ENCODE assay signal across 13 cellular contexts in the genomic region with DNA sequence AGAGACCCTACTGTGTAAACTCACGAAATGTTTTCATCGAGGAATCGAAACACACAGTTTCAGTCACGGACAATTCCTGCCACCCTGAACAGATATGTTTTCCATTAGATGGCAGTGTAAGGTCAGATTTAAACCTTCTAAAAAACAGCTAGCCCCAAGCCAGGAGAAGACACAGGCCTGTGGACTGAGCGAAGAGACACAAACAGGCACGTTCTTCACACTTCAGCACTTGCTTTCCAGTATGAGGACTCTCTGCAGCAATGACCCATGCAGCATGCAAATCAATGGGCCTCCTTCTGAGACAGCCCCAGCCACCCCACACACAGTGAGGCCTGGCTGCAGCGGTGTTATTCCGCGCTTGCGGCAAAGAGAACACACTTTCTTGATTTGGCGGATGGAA. TPM values are rescaled to one million over a fixed set of nuclear protein-coding genes. Genes with fewer than 3 reads are reported as not detected.
A peak's percentile ranks its signal among the peaks of the same experiment; 100 is the strongest.
DNase-seq lines count a peak whose midpoint lies in the region; ATAC-seq and TF ChIP-seq lines count a peak whose summit lies in the region.
"Had no signal": no experiment of that assay in that cellular context is flagged by ENCODE, and none has a peak within 500 bp of the region (broad histone marks: within the 10 kb centered on the region; RNA-seq: fewer than 3 reads in every experiment).

No MANE protein-coding gene starts in this region.

- no peak overlapping the region for H3K4me3 ChIP-seq in smooth muscle cell
- H3K4me3 ChIP-seq: BLaER1 treated with 17β-estradiol and CSF1 and Interleukin-3, amounts not matched to agents 10 nM and 100 nM; psoas muscle; SJCRH30 had no signal

- ATAC-seq in HG03521 (IDR thresholded peaks at IDR 0.05; ENCODE audit: unreplicated experiment): no peak
- ATAC-seq: activated T-cell treated with anti-CD3 and anti-CD28 coated beads, Interleukin-2, amount 50 U/mL, for 72 hours had no signal

- no peaks in the 10 kb centered on the region for H3K36me3 Mint-ChIP-seq in glutamatergic neuron (ENCODE audit: unreplicated experiment)
- peaks cover 61% of the 10 kb centered on the region for H3K36me3 Mint-ChIP-seq in activated T-cell treated with anti-CD3 and anti-CD28 coated beads, Interleukin-2, amount 50 U/mL, for 24 hours (ENCODE audit: low read depth)

- no peak overlapping the region for H2AFZ ChIP-seq in smooth muscle cell (ENCODE audit: low read depth)

- H3K9ac ChIP-seq in smooth muscle cell (ENCODE audit: low read depth): no peak overlapping the region
- H3K9ac ChIP-seq: BLaER1 treated with 17β-estradiol and CSF1 and Interleukin-3, amounts not matched to agents 10 nM and 100 nM had no signal

- no peaks in the 10 kb centered on the region for H3K4me1 ChIP-seq in smooth muscle cell (ENCODE audit: low read depth)
- H3K4me1 ChIP-seq: BLaER1 treated with 17β-estradiol and CSF1 and Interleukin-3, amounts not matched to agents 10 nM and 100 nM had no signal

- H4K20me1 ChIP-seq in smooth muscle cell (ENCODE audit: low read depth): peaks cover 18% of the 10 kb centered on the region

- WGBS in smooth muscle cell (ENCODE audit: low lambda C conversion rate): 80% methylated on average over 11 of the region's 11 CpGs

- in situ Hi-C loops in SK-MEL-5 (cut with HindIII; ENCODE audit: low pct_unique_long_range_greater_than_20kb, low sequenced_read_pairs): no loop called here

- no peak overlapping the region for H3K4me3 Mint-ChIP-seq in glutamatergic neuron (ENCODE audit: unreplicated experiment)
- no peak overlapping the region for H3K4me3 Mint-ChIP-seq in activated T-cell treated with anti-CD3 and anti-CD28 coated beads, Interleukin-2, amount 50 U/mL, for 24 hours
- H3K4me3 Mint-ChIP-seq: activated T-cell treated with anti-CD3 and anti-CD28 coated beads, Interleukin-2, amount 50 U/mL, for 72 hours had no signal

- H3K27ac ChIP-seq in smooth muscle cell (ENCODE audit: low read depth): no peak overlapping the region
- H3K27ac ChIP-seq: BLaER1 treated with 17β-estradiol and CSF1 and Interleukin-3, amounts not matched to agents 10 nM and 100 nM; epithelial cell of prostate; psoas muscle had no signal

- H3F3A ChIP-seq in smooth muscle cell (ENCODE audit: low read depth): no peaks in the 10 kb centered on the region

- H3K27ac Mint-ChIP-seq in glutamatergic neuron (ENCODE audit: unreplicated experiment): peak overlapping the region; percentile 57
- H3K27ac Mint-ChIP-seq in activated T-cell treated with anti-CD3 and anti-CD28 coated beads, Interleukin-2, amount 50 U/mL, for 24 hours: no peak overlapping the region

- H3K9me3 ChIP-seq in smooth muscle cell (replicated peaks; ENCODE audit: low read depth): no peaks in the 10 kb centered on the region
- H3K9me3 ChIP-seq: BLaER1 treated with 17β-estradiol and CSF1 and Interleukin-3, amounts not matched to agents 10 nM and 100 nM; psoas muscle; SJCRH30 had no signal

- no peak for TF ChIP-seq CTCF in glutamatergic neuron (IDR thresholded peaks at IDR 0.05; ENCODE audit: partially characterized antibody, unreplicated experiment)
- TF ChIP-seq CTCF in smooth muscle cell (IDR thresholded peaks at IDR 0.05; ENCODE audit: borderline replicate concordance, insufficient read depth, poor library complexity, severe bottlenecking): peak; percentile 17

- H3K4me1 Mint-ChIP-seq in glutamatergic neuron (ENCODE audit: low read depth, unreplicated experiment): peaks cover 23% of the 10 kb centered on the region
- peaks cover 16% of the 10 kb centered on the region for H3K4me1 Mint-ChIP-seq in activated T-cell treated with anti-CD3 and anti-CD28 coated beads, Interleukin-2, amount 50 U/mL, for 24 hours (ENCODE audit: low read depth)

- H3K79me2 ChIP-seq in smooth muscle cell (ENCODE audit: low read depth): no peaks in the 10 kb centered on the region

- H3K9me3 Mint-ChIP-seq in glutamatergic neuron (ENCODE audit: unreplicated experiment): peaks cover 1% of the 10 kb centered on the region
- H3K9me3 Mint-ChIP-seq in activated T-cell treated with anti-CD3 and anti-CD28 coated beads, Interleukin-2, amount 50 U/mL, for 24 hours: no peaks in the 10 kb centered on the region
- H3K9me3 Mint-ChIP-seq: activated T-cell treated with anti-CD3 and anti-CD28 coated beads, Interleukin-2, amount 50 U/mL, for 72 hours had no signal

- H3K27me3 Mint-ChIP-seq in glutamatergic neuron (ENCODE audit: unreplicated experiment): peaks cover 3% of the 10 kb centered on the region
- no peaks in the 10 kb centered on the region for H3K27me3 Mint-ChIP-seq in activated T-cell treated with anti-CD3 and anti-CD28 coated beads, Interleukin-2, amount 50 U/mL, for 24 hours

- no peaks in the 10 kb centered on the region for H3K27me3 ChIP-seq in smooth muscle cell (ENCODE audit: low read depth)
- H3K27me3 ChIP-seq: BLaER1 treated with 17β-estradiol and CSF1 and Interleukin-3, amounts not matched to agents 10 nM and 100 nM; SJCRH30 had no signal

- H3K36me3 ChIP-seq in smooth muscle cell (ENCODE audit: low read depth): no peaks in the 10 kb centered on the region
- H3K36me3 ChIP-seq: SJCRH30 had no signal

- DNase-seq in SHP77 (lab: John Stamatoyannopoulos, UW) (peak; percentile 5 to 12), SHP77 treated with DMSO at 0.1 percent for 48 hours (lab: John Stamatoyannopoulos, UW) (no peak), SK-MEL-5 (ENCODE audit: low read depth, low spot score) (peak; percentile 61), glutamatergic neuron (no peak), smooth muscle cell (lab: John Stamatoyannopoulos, UW; ENCODE audit: unreplicated experiment) (no peak), NCI-H1694 (lab: John Stamatoyannopoulos, UW) (no peak)
- no peak for DNase-seq in activated T-cell treated with anti-CD3 and anti-CD28 coated beads, Interleukin-2, amount 50 U/mL, for 24 hours
- DNase-seq: activated T-cell treated with anti-CD3 and anti-CD28 coated beads, Interleukin-2, amount 50 U/mL, for 72 hours; psoas muscle had no signal

- H3K4me2 ChIP-seq in smooth muscle cell: no peak overlapping the region
- H3K4me2 ChIP-seq: BLaER1 treated with 17β-estradiol and CSF1 and Interleukin-3, amounts not matched to agents 10 nM and 100 nM had no signal

RNA-seq across cellular contexts. Expression of a gene that starts 31.9 kb away (rescaled TPM):
- total RNA-seq in SK-MEL-5 (2014; rRNA removed; shearing (Covaris generic)): 0.16 and 0.56 TPM in 2 replicates
- polyA plus RNA-seq in SK-MEL-5 (2015; cell fraction: cytosol; rRNA removed): 0.79 TPM in 1 of 2 replicates, not detected in the other
- 6.3 TPM in 1 of 2 replicates, not detected in the other for polyA plus RNA-seq in SK-MEL-5 (2015; cell fraction: nucleus; rRNA removed)
- 1.1 TPM for total RNA-seq in glutamatergic neuron (ENCODE audit: unreplicated experiment)
- 0.58 and 0.81 TPM in 2 replicates for total RNA-seq in smooth muscle cell
- 0.52 and 0.62 TPM in 2 replicates for polyA plus RNA-seq in smooth muscle cell

Comparison
In these comparisons a context has a peak if more than half of its experiments do, and no peak if none do; other contexts are left out.
1. DNase-seq: peak in SHP77 (2 of 2) and SK-MEL-5 (single experiment); none in SHP77 treated with DMSO at 0.1 percent for 48 hours (single experiment), glutamatergic neuron (single experiment), smooth muscle cell (single experiment), NCI-H1694 (single experiment) and activated T-cell treated with anti-CD3 and anti-CD28 coated beads, Interleukin-2, amount 50 U/mL, for 24 hours (single experiment).